ENCODE assay signal across 8 cellular contexts in genomic region chr3:150469031-150469930, GRCh38.
DNase-seq lines count a peak whose midpoint lies in the region; ATAC-seq and TF ChIP-seq lines count a peak whose summit lies in the region.

No MANE protein-coding gene starts in this region.

- peak in 1 of 4 donors; percentile 2 for TF ChIP-seq EP300 in sigmoid colon (IDR thresholded peaks at IDR 0.05)

- H3K36me3 ChIP-seq in SJSA1, result no peaks in the 10 kb centered on the region
- no peaks in the 10 kb centered on the region for H3K36me3 ChIP-seq in sigmoid colon

- no peaks in the 10 kb centered on the region for H3K27me3 ChIP-seq in SJSA1 (replicated peaks)
- H3K27me3 ChIP-seq in sigmoid colon, result no peaks in the 10 kb centered on the region

- 75 to 91% methylated on average over 15 of the region's 15 CpGs for WGBS in sigmoid colon, 2 donors

- DNase-seq in EL (peak; percentile 98), SJSA1 (ENCODE audit: low read depth in 1 of 2, low spot score in 2 of 2) (peak; percentile 82 to 83), head of caudate nucleus (peak in 33 of 42 donors; percentile 5 to 85 (median 36)), sigmoid colon (peak; percentile 81), cerebellar nuclear complex (lab: John Stamatoyannopoulos, UW) (no peak)

- no peak for TF ChIP-seq POLR2A in sigmoid colon (IDR thresholded peaks at IDR 0.05)

- TF ChIP-seq CTCF in sigmoid colon (IDR thresholded peaks at IDR 0.05), result no peak

- H3K4me3 ChIP-seq in SJSA1 (no peak overlapping the region), sigmoid colon (no peak overlapping the region)

- H3K4me1 ChIP-seq in SJSA1 (replicated peaks) (peaks cover 45% of the 10 kb centered on the region), sigmoid colon (peaks cover 0 to 15% (median 13%) of the 10 kb centered on the region in 4 donors)

- H3K9me3 ChIP-seq in SJSA1 (replicated peaks) (no peaks in the 10 kb centered on the region; the same call in 1 of the 2 replicates), sigmoid colon (no peaks in the 10 kb centered on the region)

- intact Hi-C loops in head of caudate nucleus (cut with DNase I), result no loop called here
- intact Hi-C loops in sigmoid colon (cut with DNase I), result no loop called here

- no peak for ATAC-seq in activated CD4-positive, CD25-positive, alpha-beta regulatory T cell treated with anti-CD3 and anti-CD28 coated beads, Interleukin-2, amount 50 U/mL, for 24 hours
- no peak for ATAC-seq in HG02938 (IDR thresholded peaks at IDR 0.05; ENCODE audit: unreplicated experiment)
- no peak for ATAC-seq in HG02884 (IDR thresholded peaks at IDR 0.05; ENCODE audit: unreplicated experiment)

- H3K27ac ChIP-seq in SJSA1 (peak overlapping the region; percentile 88), sigmoid colon (peak overlapping the region; percentile 63 to 82 (median 74))

Comparison
In these comparisons a context has a peak if more than half of its experiments do, and no peak if none do; other contexts are left out.
1. DNase-seq: peak in EL (single experiment), SJSA1 (2 of 2), head of caudate nucleus (33 of 42) and sigmoid colon (single experiment); none in cerebellar nuclear complex (0 of 2).